In the genomic region with DNA sequence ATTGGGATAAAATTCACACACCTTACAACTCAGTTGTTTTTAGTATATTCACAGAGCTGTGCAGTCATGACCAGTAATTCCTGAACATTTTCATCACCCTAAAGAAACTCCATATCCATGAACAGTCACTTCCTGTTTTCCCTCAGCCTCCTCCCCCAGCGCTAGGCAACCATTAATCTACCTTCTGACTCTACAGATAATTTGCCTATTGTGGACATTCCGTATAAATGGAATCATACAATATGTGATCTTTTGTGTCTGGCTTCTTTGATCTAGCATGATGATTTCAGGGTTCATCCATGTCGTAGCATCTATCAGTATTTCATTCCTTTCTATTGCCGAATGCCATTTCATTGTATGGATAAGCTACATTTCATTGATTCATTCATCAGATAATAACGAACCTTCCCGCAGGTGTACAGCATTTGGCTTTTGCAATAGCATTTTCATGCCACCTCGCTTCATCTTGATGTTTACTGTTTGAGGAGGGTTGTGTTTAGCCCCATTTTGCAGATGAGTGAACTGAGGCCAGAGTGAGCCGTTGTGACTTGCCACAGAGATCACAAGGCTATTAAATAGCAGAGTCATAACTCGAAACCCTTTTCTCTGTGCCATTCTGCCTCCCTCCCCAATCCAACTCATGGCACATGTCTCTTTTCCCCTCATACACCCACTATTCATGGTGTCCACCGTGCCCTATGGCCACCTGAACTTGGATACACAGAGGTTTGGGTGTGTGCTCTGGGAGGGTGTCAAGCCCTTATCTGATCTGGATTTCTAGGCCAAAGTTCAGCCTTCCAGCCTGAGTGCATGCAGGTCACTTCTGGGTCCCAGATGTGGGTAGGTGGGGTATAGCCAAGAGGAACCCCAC, we compare ENCODE assay signal across 13 cellular contexts. TPM values are rescaled to one million over a fixed set of nuclear protein-coding genes. Genes with fewer than 3 reads are reported as not detected.
DNase-seq lines count a peak whose midpoint lies in the region; ATAC-seq and TF ChIP-seq lines count a peak whose summit lies in the region.
"Had no signal": no experiment of that assay in that cellular context is flagged by ENCODE, and none has a peak within 500 bp of the region (broad histone marks: within the 10 kb centered on the region; RNA-seq: fewer than 3 reads in every experiment).

No MANE protein-coding gene starts in this region.

- no peaks in the 10 kb centered on the region for H3K9me2 ChIP-seq in PC-9 (ENCODE audit: insufficient read depth)

- CTCF ChIA-PET in PC-9 (lab: Charles Lee), result no interaction called here
- CTCF ChIA-PET in CD8-positive, alpha-beta T cell (lab: Charles Lee), result interaction anchor here (0.6 to 1.4 kb wide), 2 partner anchors 16 to 97 kb away, joined by 3 to 6 read pairs; no protein-coding TSS in a partner anchor

- peak overlapping the region; percentile 51 for H3K4me2 ChIP-seq in PC-9

- no peak overlapping the region for H2AFZ ChIP-seq in PC-9

- POLR2A ChIA-PET in PC-9 (lab: Charles Lee; ENCODE audit: unreplicated experiment), result interaction anchor here (0.5 to 0.7 kb wide), 5 partner anchors 14 to 86 kb away, joined by 3 to 15 read pairs (median 5); no protein-coding TSS in a partner anchor
- POLR2A ChIA-PET in CD8-positive, alpha-beta T cell (lab: Charles Lee), result interaction anchor here (0.9 kb wide), 1 partner anchor 11 kb away, joined by 3 read pairs; a partner anchor contains a TSS

- DNase-seq in EH (ENCODE audit: low read depth), result peak; percentile 88
- DNase-seq in PC-9, result peak; percentile 45 to 91
- no peak for DNase-seq in osteocyte (ENCODE audit: extremely low spot score, unreplicated experiment)
- no peak for DNase-seq in left ventricle myocardium superior
- no peak for DNase-seq in NCI-H1105 treated with DMSO at 0.1 percent for 48 hours (lab: John Stamatoyannopoulos, UW)
- DNase-seq in CD8-positive, alpha-beta T cell, result no peak
- DNase-seq in GM10266 (ENCODE audit: extremely low spot score), result no peak
- DNase-seq: activated T-cell treated with anti-CD3 and anti-CD28 coated beads, Interleukin-2, amount 50 U/mL, for 24 hours; kidney; NCI-H446 treated with DMSO at 0.1 percent for 48 hours had no signal

- peaks cover 75% of the 10 kb centered on the region for H3F3A ChIP-seq in PC-9 (ENCODE audit: insufficient read depth, low read depth)

- H3K36me3 ChIP-seq in PC-9 (ENCODE audit: low read depth), result no peaks in the 10 kb centered on the region
- no peaks in the 10 kb centered on the region for H3K36me3 ChIP-seq in CD8-positive, alpha-beta T cell (ENCODE audit: insufficient read depth, low read length)

- no peaks in the 10 kb centered on the region for H3K9me3 ChIP-seq in PC-9 (ENCODE audit: insufficient read depth, low read depth)
- no peaks in the 10 kb centered on the region for H3K9me3 ChIP-seq in CD8-positive, alpha-beta T cell (ENCODE audit: low read length)

- no peaks in the 10 kb centered on the region for H3K79me2 ChIP-seq in PC-9 (ENCODE audit: low read depth)

- H3K27ac ChIP-seq in PC-9, result peak overlapping the region; percentile 78
- no peak overlapping the region for H3K27ac ChIP-seq in CD8-positive, alpha-beta T cell (ENCODE audit: low read depth, low read length)

- no peak for TF ChIP-seq CTCF in PC-9 (conservative IDR thresholded peaks at IDR 0.05)
- no peak for TF ChIP-seq CTCF in osteocyte (IDR thresholded peaks at IDR 0.05)
- no peak for TF ChIP-seq CTCF in CD8-positive, alpha-beta T cell (IDR thresholded peaks at IDR 0.05)
- no peak for TF ChIP-seq CTCF in GM10266 (IDR thresholded peaks at IDR 0.05; ENCODE audit: control insufficient read depth, insufficient read depth, low read depth, missing control alignments)

- BruUV-seq in PC-9 (replicated peaks; lab: Mats Ljungman, UMichigan), result no TSS peak

- H3K27me3 ChIP-seq in PC-9 (ENCODE audit: insufficient read depth, low read depth), result no peaks in the 10 kb centered on the region
- no peaks in the 10 kb centered on the region for H3K27me3 ChIP-seq in CD8-positive, alpha-beta T cell (ENCODE audit: insufficient read depth, low read length)

- ATAC-seq in esophagus mucosa (peak; percentile 10), left ventricle myocardium superior (no peak)
- ATAC-seq in CD8-positive, alpha-beta T cell, result no peak

- no peak overlapping the region for H3K4me3 ChIP-seq in PC-9
- H3K4me3 ChIP-seq in CD8-positive, alpha-beta T cell (ENCODE audit: low read depth, low read length), result no peak overlapping the region
- H3K4me3 ChIP-seq: skin epidermis had no signal

- peaks cover 28% of the 10 kb centered on the region for H3K4me1 Mint-ChIP-seq in osteocyte (ENCODE audit: unreplicated experiment)
- peaks cover 28% of the 10 kb centered on the region for H3K4me1 Mint-ChIP-seq in CD8-positive, alpha-beta T cell (ENCODE audit: low read depth)

- no peaks in the 10 kb centered on the region for H3K9me3 Mint-ChIP-seq in osteocyte (ENCODE audit: unreplicated experiment)
- no peaks in the 10 kb centered on the region for H3K9me3 Mint-ChIP-seq in CD8-positive, alpha-beta T cell
- H3K9me3 Mint-ChIP-seq: activated T-cell treated with anti-CD3 and anti-CD28 coated beads, Interleukin-2, amount 50 U/mL, for 24 hours; stimulated activated naive CD8-positive, alpha-beta T cell treated with anti-CD3 and anti-CD28 coated beads, Interleukin-15, Interleukin-2, amounts not matched to agents 100 ng/mL and 50 ng/mL, for 24 hours had no signal

- peak overlapping the region; percentile 41 for H3K27ac Mint-ChIP-seq in osteocyte (ENCODE audit: unreplicated experiment)
- H3K27ac Mint-ChIP-seq in CD8-positive, alpha-beta T cell, result no peak overlapping the region
- H3K27ac Mint-ChIP-seq: activated T-cell treated with anti-CD3 and anti-CD28 coated beads, Interleukin-2, amount 50 U/mL, for 24 hours; stimulated activated naive CD8-positive, alpha-beta T cell treated with anti-CD3 and anti-CD28 coated beads, Interleukin-15, Interleukin-2, amounts not matched to agents 100 ng/mL and 50 ng/mL, for 24 hours had no signal

- H3K4me3 Mint-ChIP-seq in osteocyte (ENCODE audit: unreplicated experiment), result no peak overlapping the region
- H3K4me3 Mint-ChIP-seq in CD8-positive, alpha-beta T cell, result no peak overlapping the region
- H3K4me3 Mint-ChIP-seq: activated T-cell treated with anti-CD3 and anti-CD28 coated beads, Interleukin-2, amount 50 U/mL, for 24 hours; stimulated activated naive CD8-positive, alpha-beta T cell treated with anti-CD3 and anti-CD28 coated beads, Interleukin-15, Interleukin-2, amounts not matched to agents 100 ng/mL and 50 ng/mL, for 24 hours had no signal

- intact Hi-C loops in PC-9 (cut with micrococcal nuclease; ENCODE audit: unreplicated experiment) (loop anchor here (1.0 kb wide), 1 partner anchor 11 kb away; no protein-coding TSS in a partner anchor), left ventricle myocardium superior (cut with micrococcal nuclease) (no loop called here)
- intact Hi-C loops in CD8-positive, alpha-beta T cell (cut with DNase I, micrococcal nuclease), result no loop called here

- no peaks in the 10 kb centered on the region for H4K20me1 ChIP-seq in PC-9 (ENCODE audit: insufficient read depth)

- no peaks in the 10 kb centered on the region for H3K27me3 Mint-ChIP-seq in osteocyte (ENCODE audit: unreplicated experiment)
- H3K27me3 Mint-ChIP-seq in CD8-positive, alpha-beta T cell (ENCODE audit: low read depth), result no peaks in the 10 kb centered on the region
- H3K27me3 Mint-ChIP-seq: activated T-cell treated with anti-CD3 and anti-CD28 coated beads, Interleukin-2, amount 50 U/mL, for 24 hours; stimulated activated naive CD8-positive, alpha-beta T cell treated with anti-CD3 and anti-CD28 coated beads, Interleukin-15, Interleukin-2, amounts not matched to agents 100 ng/mL and 50 ng/mL, for 24 hours had no signal

- H3K36me3 Mint-ChIP-seq in osteocyte (ENCODE audit: unreplicated experiment), result no peaks in the 10 kb centered on the region
- no peaks in the 10 kb centered on the region for H3K36me3 Mint-ChIP-seq in CD8-positive, alpha-beta T cell

- peaks cover 76% of the 10 kb centered on the region for H3K4me1 ChIP-seq in PC-9 (replicated peaks; ENCODE audit: insufficient read depth)
- H3K4me1 ChIP-seq in CD8-positive, alpha-beta T cell (ENCODE audit: insufficient read depth, low read length), result peaks cover 12% of the 10 kb centered on the region

RNA-seq across cellular contexts. Expression of a gene that starts 11.1 kb away (rescaled TPM):
- 758 and 776 TPM in 2 replicates for total RNA-seq in PC-9 (2021)
- 487 TPM for total RNA-seq in esophagus mucosa
- total RNA-seq in osteocyte, result 938 and 1,044 TPM in 2 replicates
- 161 TPM for total RNA-seq in left ventricle myocardium superior
- 100 to 1,000 TPM; 703 to 757 TPM for total RNA-seq in CD8-positive, alpha-beta T cell

Comparison
In these comparisons a context has a peak if more than half of its experiments do, and no peak if none do; other contexts are left out.
1. DNase-seq: peak in EH (single experiment) and PC-9 (2 of 2); none in osteocyte (single experiment), left ventricle myocardium superior (single experiment), NCI-H1105 treated with DMSO at 0.1 percent for 48 hours (single experiment), CD8-positive, alpha-beta T cell (0 of 7) and GM10266 (single experiment).